8 cellular contexts compared by ENCODE assay signal in genomic region chr10:28663576-28664368, GRCh38. TPM values are rescaled to one million over a fixed set of nuclear protein-coding genes. Genes with fewer than 3 reads are reported as not detected.
A peak's percentile ranks its signal among the peaks of the same experiment; 100 is the strongest.
DNase-seq lines count a peak whose midpoint lies in the region; ATAC-seq, FAIRE-seq and TF ChIP-seq lines count a peak whose summit lies in the region.

No MANE protein-coding gene starts in this region.

- H3K4me2 ChIP-seq in neural progenitor cell, result no peak overlapping the region

- H3K27ac ChIP-seq in neural progenitor cell, result no peak overlapping the region
- H3K27ac ChIP-seq in suprapubic skin, result no peak overlapping the region

- peak; percentile 83 for ATAC-seq in GM21737 (IDR thresholded peaks at IDR 0.05; ENCODE audit: unreplicated experiment)
- peak; percentile 72 to 77 for ATAC-seq in activated T-cell treated with anti-CD3 and anti-CD28 coated beads, Interleukin-2, amount 50 U/mL, for 72 hours (replicated peaks in 1 of 2)

- WGBS in suprapubic skin, result 9% methylated on average over 9 of the region's 9 CpGs

- no peak for TF ChIP-seq POLR2A in suprapubic skin (IDR thresholded peaks at IDR 0.05)

- DNase-seq in EH (ENCODE audit: low read depth) (peak; percentile 85), Kasumi-1 (lab: John Stamatoyannopoulos, UW) (peak; percentile 92 to 94), RCC 7860 (ENCODE audit: low spot score) (peak; percentile 65), fibroblast of peridontal ligament (ENCODE audit: extremely low read depth) (peak; percentile 90), neural progenitor cell (ENCODE audit: low spot score) (peak; percentile 91), suprapubic skin (ENCODE audit: low spot score in 2 of 2) (peak; percentile 78 to 85)
- peak; percentile 70 to 71 for DNase-seq in activated T-cell treated with anti-CD3 and anti-CD28 coated beads, Interleukin-2, amount 50 U/mL, for 72 hours

- no peaks in the 10 kb centered on the region for H3K36me3 ChIP-seq in neural progenitor cell
- H3K36me3 ChIP-seq in suprapubic skin, result no peaks in the 10 kb centered on the region

- peak; percentile 79 for FAIRE-seq in RCC 7860 (lab: Jason Lieb, UNC)

- H3K9me3 ChIP-seq in neural progenitor cell (ENCODE audit: low read depth) (no peaks in the 10 kb centered on the region), suprapubic skin (no peaks in the 10 kb centered on the region)

- H3K4me3 Mint-ChIP-seq in activated T-cell treated with anti-CD3 and anti-CD28 coated beads, Interleukin-2, amount 50 U/mL, for 72 hours, result no peak overlapping the region
- no peak overlapping the region for H3K4me3 Mint-ChIP-seq in neural progenitor cell

- H4K20me1 ChIP-seq in neural progenitor cell (ENCODE audit: low read depth), result no peaks in the 10 kb centered on the region

- H3K4me1 Mint-ChIP-seq in activated T-cell treated with anti-CD3 and anti-CD28 coated beads, Interleukin-2, amount 50 U/mL, for 72 hours (ENCODE audit: low read depth), result peaks cover 15% of the 10 kb centered on the region
- H3K4me1 Mint-ChIP-seq in neural progenitor cell, result peaks cover 21% of the 10 kb centered on the region

- peaks cover 26% of the 10 kb centered on the region for H3K27me3 ChIP-seq in neural progenitor cell
- H3K27me3 ChIP-seq in suprapubic skin, result peaks cover 27% of the 10 kb centered on the region

- TF ChIP-seq CTCF in neural progenitor cell (IDR thresholded peaks at IDR 0.05) (peak; percentile 99), suprapubic skin (IDR thresholded peaks at IDR 0.05) (peak; percentile 88 to 94)

- H3K9ac ChIP-seq in neural progenitor cell, result no peak overlapping the region

- no peaks in the 10 kb centered on the region for H3K9me3 Mint-ChIP-seq in activated T-cell treated with anti-CD3 and anti-CD28 coated beads, Interleukin-2, amount 50 U/mL, for 72 hours
- no peaks in the 10 kb centered on the region for H3K9me3 Mint-ChIP-seq in neural progenitor cell

- no peak overlapping the region for H3K27ac Mint-ChIP-seq in activated T-cell treated with anti-CD3 and anti-CD28 coated beads, Interleukin-2, amount 50 U/mL, for 72 hours
- no peak overlapping the region for H3K27ac Mint-ChIP-seq in neural progenitor cell

- no peaks in the 10 kb centered on the region for H3F3A ChIP-seq in neural progenitor cell (ENCODE audit: low read depth)

- peaks cover 51% of the 10 kb centered on the region for H3K27me3 Mint-ChIP-seq in activated T-cell treated with anti-CD3 and anti-CD28 coated beads, Interleukin-2, amount 50 U/mL, for 72 hours (ENCODE audit: low read depth)
- H3K27me3 Mint-ChIP-seq in neural progenitor cell (ENCODE audit: insufficient read depth, low read depth), result peaks cover 20% of the 10 kb centered on the region

- H3K4me3 ChIP-seq in neural progenitor cell (no peak overlapping the region), suprapubic skin (no peak overlapping the region)

- peaks cover 0 to 2% of the 10 kb centered on the region in 2 donors for H3K36me3 Mint-ChIP-seq in activated T-cell treated with anti-CD3 and anti-CD28 coated beads, Interleukin-2, amount 50 U/mL, for 72 hours (ENCODE audit: insufficient read depth in 2 of 2)
- no peaks in the 10 kb centered on the region for H3K36me3 Mint-ChIP-seq in neural progenitor cell

- no peaks in the 10 kb centered on the region for H3K79me2 ChIP-seq in neural progenitor cell (ENCODE audit: low read depth)

- TF ChIP-seq EP300 in suprapubic skin (IDR thresholded peaks at IDR 0.05), result no peak

- H3K4me1 ChIP-seq in neural progenitor cell, result peaks cover 2% of the 10 kb centered on the region
- peaks cover 6% of the 10 kb centered on the region for H3K4me1 ChIP-seq in suprapubic skin

- H2AFZ ChIP-seq in neural progenitor cell (replicated peaks), result no peak overlapping the region

RNA-seq across cellular contexts. Expression of gene BAMBI, which starts 13.5 kb away (rescaled TPM):
- under 1 TPM; 0.17 to 0.32 TPM for total RNA-seq in activated T-cell treated with anti-CD3 and anti-CD28 coated beads, Interleukin-2, amount 50 U/mL, for 72 hours
- total RNA-seq in neural progenitor cell (ENCODE audit: low replicate concordance) (2.2 and 3.2 TPM in 2 replicates), suprapubic skin (10 to 100 TPM; 10.6 to 16.1 (median 13.0) TPM)
